In genomic region chr16:28537076-28537475, GRCh38 we compare ENCODE assay signal across 13 cellular contexts. TPM values are rescaled to one million over a fixed set of nuclear protein-coding genes. Genes with fewer than 3 reads are reported as not detected.
A peak's percentile ranks its signal among the peaks of the same experiment; 100 is the strongest.
DNase-seq lines count a peak whose midpoint lies in the region; ATAC-seq and TF ChIP-seq lines count a peak whose summit lies in the region.
"Had no signal": no experiment of that assay in that cellular context is flagged by ENCODE, and none has a peak within 500 bp of the region (broad histone marks: within the 10 kb centered on the region; RNA-seq: fewer than 3 reads in every experiment).

No MANE protein-coding gene starts in this region.

- no peaks in the 10 kb centered on the region for H3K27me3 ChIP-seq in aorta (ENCODE audit: control insufficient read depth in 1 of 2, insufficient read depth in 2 of 2, low read length in 1 of 2)

- no peaks in the 10 kb centered on the region for H3K9me3 ChIP-seq in aorta (ENCODE audit: control insufficient read depth, low read length)

- H3K4me3 ChIP-seq in AG04449 (ENCODE audit: low read depth, low read length): peak overlapping the region; percentile 58
- H3K4me3 ChIP-seq in epithelial cell of proximal tubule (ENCODE audit: low read depth, low read length): peak overlapping the region; percentile 60
- peak overlapping the region in 1 of 2 donors; percentile 24 for H3K4me3 ChIP-seq in aorta (ENCODE audit: low read length in 2 of 2)

- H3K4me1 Mint-ChIP-seq in osteocyte (ENCODE audit: unreplicated experiment): peaks cover 27% of the 10 kb centered on the region
- H3K4me1 Mint-ChIP-seq: memory B cell had no signal

- H3K27ac Mint-ChIP-seq in osteocyte (ENCODE audit: unreplicated experiment): no peak overlapping the region
- H3K27ac Mint-ChIP-seq: memory B cell had no signal

- DNase-seq in AG04449 (ENCODE audit: low read depth, low spot score) (no peak), NCI-H2171 (lab: John Stamatoyannopoulos, UW) (peak; percentile 14), epithelial cell of proximal tubule (ENCODE audit: low read depth) (no peak), osteocyte (ENCODE audit: extremely low spot score, unreplicated experiment) (no peak), aorta (no peak), GDM1 (lab: John Stamatoyannopoulos, UW) (no peak)
- DNase-seq: effector CD8-positive, alpha-beta T cell; NCI-H2107; T-helper 2 cell had no signal

- H3K36me3 ChIP-seq in aorta (ENCODE audit: control insufficient read depth in 1 of 2, insufficient read depth in 2 of 2, low read length in 1 of 2): no peaks in the 10 kb centered on the region

- H3K4me3 Mint-ChIP-seq in osteocyte (ENCODE audit: unreplicated experiment): peak overlapping the region; percentile 76
- H3K4me3 Mint-ChIP-seq: activated T-helper 17 cell treated with anti-CD3 and anti-CD28 coated beads, Interleukin-2, amount 50 U/mL, for 72 hours; memory B cell had no signal

- CTCF ChIA-PET in AG04449 (lab: Yijun Ruan, JAX): interaction anchor here (1.0 to 1.4 kb wide), 2 partner anchors 13 to 408 kb away, joined by 3 read pairs; no protein-coding TSS in a partner anchor

- no peak overlapping the region for H3K27ac ChIP-seq in aorta (ENCODE audit: low read depth in 1 of 2, low read length in 2 of 2)

- POLR2A ChIA-PET in AG04449 (lab: Yijun Ruan, JAX): interaction anchor here (1.2 kb wide), 1 partner anchor 17 kb away, joined by 3 read pairs; the partner anchor contains the start of gene SGF29

- H3K4me1 ChIP-seq in aorta (ENCODE audit: control insufficient read depth in 1 of 2, insufficient read depth in 2 of 2, low read length in 2 of 2): peaks cover 0 to 1% of the 10 kb centered on the region in 2 donors

- H3K27me3 Mint-ChIP-seq in osteocyte (ENCODE audit: unreplicated experiment): no peaks in the 10 kb centered on the region
- H3K27me3 Mint-ChIP-seq: activated T-helper 17 cell treated with anti-CD3 and anti-CD28 coated beads, Interleukin-2, amount 50 U/mL, for 72 hours had no signal

- H3K9me3 Mint-ChIP-seq in osteocyte (ENCODE audit: unreplicated experiment): no peaks in the 10 kb centered on the region
- H3K9me3 Mint-ChIP-seq: activated T-helper 17 cell treated with anti-CD3 and anti-CD28 coated beads, Interleukin-2, amount 50 U/mL, for 72 hours had no signal

- 75 to 83% methylated on average over 6 of the region's 6 CpGs for WGBS in aorta, 2 donors

- no peak for TF ChIP-seq CTCF in AG04449 (IDR thresholded peaks at IDR 0.05; ENCODE audit: insufficient read depth, low read length, missing control alignments)
- TF ChIP-seq CTCF in epithelial cell of proximal tubule (conservative IDR thresholded peaks at IDR 0.05; ENCODE audit: low read depth, low read length): no peak
- TF ChIP-seq CTCF in osteocyte (IDR thresholded peaks at IDR 0.05): no peak

- no peak for ATAC-seq in HG02759 (IDR thresholded peaks at IDR 0.05; ENCODE audit: unreplicated experiment)
- no peak for ATAC-seq in GM18519 (IDR thresholded peaks at IDR 0.05; ENCODE audit: low FRiP score, unreplicated experiment)
- ATAC-seq in aorta (ENCODE audit: low FRiP score): no peak
- ATAC-seq: activated T-helper 17 cell treated with anti-CD3 and anti-CD28 coated beads, Interleukin-2, amount 50 U/mL, for 72 hours had no signal

- intact Hi-C loops in aorta (cut with DNase I): loop anchor here (5.0 kb wide), 1 partner anchor 45 kb away; the partner anchor contains the start of genes APOBR (in 2 of the 2) and CLN3 (in 2 of the 2)

- peaks cover 21% of the 10 kb centered on the region for H3K36me3 Mint-ChIP-seq in osteocyte (ENCODE audit: unreplicated experiment)

RNA-seq across cellular contexts. Expression of gene NUPR1, which starts 1.7 kb away (rescaled TPM):
- total RNA-seq in epithelial cell of proximal tubule (not detected in 2 replicates), osteocyte (124 and 138 TPM in 2 replicates), aorta (100 to 1,000 TPM in 1 of 2 donors, 10 to 100 TPM in 1; 85.3 to 137 TPM)
- polyA plus RNA-seq in aorta: 100 to 1,000 TPM in 1 of 2 donors, 10 to 100 TPM in 1; 85.0 to 148 TPM
- total RNA-seq: activated T-helper 17 cell treated with anti-CD3 and anti-CD28 coated beads, Interleukin-2, amount 50 U/mL, for 72 hours had no signal

RNA-seq across cellular contexts. Expression of gene SGF29, which starts 16.6 kb away (rescaled TPM):
- total RNA-seq in epithelial cell of proximal tubule: 17.4 and 18.7 TPM in 2 replicates
- total RNA-seq in osteocyte: 20.4 and 29.7 TPM in 2 replicates
- total RNA-seq in aorta: 10 to 100 TPM; 19.7 to 20.7 TPM
- polyA plus RNA-seq in aorta: 10 to 100 TPM; 17.4 to 41.6 TPM

RNA-seq across cellular contexts. Expression of gene IL27, which starts 30.4 kb away (rescaled TPM):
- total RNA-seq in epithelial cell of proximal tubule (not detected in 2 replicates), osteocyte (not detected in 2 replicates), aorta (under 1 TPM in 1 of 2 donors, not detected in 1; 0.54 TPM)
- under 1 TPM in 1 of 2 donors, not detected in 1; 0.54 TPM for polyA plus RNA-seq in aorta
- total RNA-seq: activated T-helper 17 cell treated with anti-CD3 and anti-CD28 coated beads, Interleukin-2, amount 50 U/mL, for 72 hours had no signal

RNA-seq across cellular contexts. Expression of gene APOBR, which starts 42.6 kb away (rescaled TPM):
- total RNA-seq in epithelial cell of proximal tubule (not detected in 2 replicates), osteocyte (0.16 TPM in 1 of 2 replicates, not detected in the other), aorta (1 to 10 TPM; 2.5 to 3.1 TPM)
- polyA plus RNA-seq in aorta: 1 to 10 TPM; 1.1 to 2.6 TPM

RNA-seq across cellular contexts. Expression of gene CLN3, which starts 45.2 kb away (rescaled TPM):
- total RNA-seq in epithelial cell of proximal tubule (15.5 and 16.0 TPM in 2 replicates), osteocyte (39.4 and 50.7 TPM in 2 replicates), aorta (10 to 100 TPM; 15.6 to 27.2 TPM)
- 10 to 100 TPM; 19.5 to 48.7 TPM for polyA plus RNA-seq in aorta

Comparison
In these comparisons a context has a peak if more than half of its experiments do, and no peak if none do; other contexts are left out.
1. RNA of gene NUPR1, which starts 1.7 kb away (total RNA-seq): 85.3 to 137 TPM in aorta and 124 to 138 TPM in osteocyte; not detected in epithelial cell of proximal tubule; every median in the first group is over 10 times any median in the second.